In genomic region chr6:154485784-154486183, GRCh38 we compare ENCODE assay signal across 26 cellular contexts. TPM values are rescaled to one million over a fixed set of nuclear protein-coding genes. Genes with fewer than 3 reads are reported as not detected.
DNase-seq lines count a peak whose midpoint lies in the region; ATAC-seq and TF ChIP-seq lines count a peak whose summit lies in the region.
"Had no signal": no experiment of that assay in that cellular context is flagged by ENCODE, and none has a peak within 500 bp of the region (broad histone marks: within the 10 kb centered on the region; RNA-seq: fewer than 3 reads in every experiment).

No MANE protein-coding gene starts in this region.

- H3K4me3 ChIP-seq in HCT116 (replicated peaks in 1 of 2; ENCODE audit: low read depth in 1 of 2, low read length in 2 of 2): no peak overlapping the region
- no peak overlapping the region for H3K4me3 ChIP-seq in colonic mucosa
- H3K4me3 ChIP-seq in mucosa of descending colon: no peak overlapping the region
- no peak overlapping the region for H3K4me3 ChIP-seq in CD8-positive, alpha-beta memory T cell (ENCODE audit: low read length)
- H3K4me3 ChIP-seq: lung, prostate gland, smooth muscle cell, testis had no signal

- no peak for TF ChIP-seq POLR2A in HCT116 (IDR thresholded peaks at IDR 0.05; ENCODE audit: borderline replicate concordance, extremely low read depth, insufficient read depth, insufficient read length)

- H2AFZ ChIP-seq in HCT116 (ENCODE audit: low read depth, low read length, poor library complexity, severe bottlenecking): no peak overlapping the region

- H3K9me3 Mint-ChIP-seq in CD8-positive, alpha-beta memory T cell: no peaks in the 10 kb centered on the region
- H3K9me3 Mint-ChIP-seq: activated T-cell treated with anti-CD3 and anti-CD28 coated beads, Interleukin-2, amount 50 U/mL, for 24 hours; CD4-positive, alpha-beta T cell had no signal

- no peaks in the 10 kb centered on the region for H3K4me1 Mint-ChIP-seq in CD8-positive, alpha-beta memory T cell
- H3K4me1 Mint-ChIP-seq: stimulated activated naive B cell treated with anti-CD40 and anti-IgM and Interleukin-4, amounts not matched to agents 10 μg/mL and 1 μg/mL and 100 μg/mL, for 72 hours had no signal

- H3K4me2 ChIP-seq in HCT116 (ENCODE audit: low read length): no peak overlapping the region
- H3K4me2 ChIP-seq: smooth muscle cell had no signal

- H3K4me3 Mint-ChIP-seq in CD8-positive, alpha-beta memory T cell: no peak overlapping the region
- H3K4me3 Mint-ChIP-seq: activated T-cell treated with anti-CD3 and anti-CD28 coated beads, Interleukin-2, amount 50 U/mL, for 24 hours; CD4-positive, alpha-beta T cell; stimulated activated naive B cell treated with anti-CD40 and anti-IgM and Interleukin-4, amounts not matched to agents 10 μg/mL and 1 μg/mL and 100 μg/mL, for 72 hours had no signal

- no peaks in the 10 kb centered on the region for H4K20me1 ChIP-seq in HCT116 (ENCODE audit: insufficient read depth)

- H3K9me2 ChIP-seq in HCT116 (ENCODE audit: insufficient read depth): no peaks in the 10 kb centered on the region

- DNase-seq in HCT116 (ENCODE audit: low read depth, low spot score) (no peak), NCI-H69 (lab: John Stamatoyannopoulos, UW) (peak; percentile 31), colonic mucosa (peak; percentile 79), mucosa of descending colon (peak in 2 of 3 donors; percentile 48 to 84), D341Med (ENCODE audit: low spot score) (no peak), ACHN (no peak)
- no peak for DNase-seq in CD8-positive, alpha-beta memory T cell
- DNase-seq: activated CD4-positive, CD25-positive, alpha-beta regulatory T cell treated with anti-CD3 and anti-CD28 coated beads, Interleukin-2, amount 50 U/mL, for 72 hours; activated naive CD4-positive, alpha-beta T cell treated with Interleukin-2 at 50 U/mL for 16 hours; activated T-cell treated with anti-CD3 and anti-CD28 coated beads, Interleukin-2, amount 50 U/mL, for 24 hours; amniotic stem cell; CD4-positive, alpha-beta T cell; dermis blood vessel endothelial cell; DMS79; foreskin melanocyte; hypothalamus; NCI-H1436 treated with DMSO at 0.1 percent for 48 hours; NCI-H510A treated with DMSO at 0.1 percent for 48 hours; RPMI8226; stimulated activated CD4-positive, alpha-beta T cell treated with anti-CD3 and anti-CD28 coated beads, Interleukin-2, amount 100 ng/mL, for 48 hours; stimulated activated naive B cell treated with anti-CD40 and anti-IgM and Interleukin-4, amounts not matched to agents 10 μg/mL and 1 μg/mL and 100 μg/mL, for 72 hours; testis had no signal

- H3K9ac ChIP-seq in HCT116 (ENCODE audit: low read length): no peak overlapping the region
- peak overlapping the region in 1 of 2 donors; percentile 23 for H3K9ac ChIP-seq in colonic mucosa (ENCODE audit: low read depth in 2 of 2, low read length in 2 of 2)

- POLR2A ChIA-PET in HCT116 (lab: Charles Lee): no interaction called here
- POLR2A ChIA-PET in CD8-positive, alpha-beta memory T cell (lab: Charles Lee): no interaction called here

- H3K9me3 ChIP-seq in HCT116 (ENCODE audit: control insufficient read depth in 1 of 2, insufficient read depth in 1 of 2, low read depth in 1 of 2, low read length in 2 of 2) (no peaks in the 10 kb centered on the region), colonic mucosa (no peaks in the 10 kb centered on the region), mucosa of descending colon (no peaks in the 10 kb centered on the region)
- H3K9me3 ChIP-seq in CD8-positive, alpha-beta memory T cell (ENCODE audit: low read length): no peaks in the 10 kb centered on the region
- H3K9me3 ChIP-seq: prostate gland, testis had no signal

- peaks cover 14 to 15% of the 10 kb centered on the region in 2 donors for H3K27me3 Mint-ChIP-seq in CD8-positive, alpha-beta memory T cell
- H3K27me3 Mint-ChIP-seq: CD4-positive, alpha-beta T cell; stimulated activated naive B cell treated with anti-CD40 and anti-IgM and Interleukin-4, amounts not matched to agents 10 μg/mL and 1 μg/mL and 100 μg/mL, for 72 hours had no signal

- 0 out of 2 replicates have a peak, but pooled peaks have one; percentile 28 for ATAC-seq in HCT116
- peak; percentile 93 for ATAC-seq in mucosa of descending colon
- ATAC-seq in HG03521 (IDR thresholded peaks at IDR 0.05; ENCODE audit: unreplicated experiment): no peak
- ATAC-seq: stimulated activated naive B cell treated with anti-CD40 and anti-IgM and Interleukin-4, amounts not matched to agents 10 μg/mL and 1 μg/mL and 100 μg/mL, for 72 hours had no signal

- RAD21 ChIA-PET in HCT116 (lab: Charles Lee; ENCODE audit: low non-redundant PET in 1 of 2, low total read pairs in 2 of 2, uncharacterized antibody in 2 of 2, unreplicated experiment in 2 of 2): no interaction called here

- intact Hi-C loops in HCT116 (cut with micrococcal nuclease): no loop called here
- intact Hi-C loops in colonic mucosa (cut with DNase I): no loop called here
- intact Hi-C loops in mucosa of descending colon (cut with DNase I, micrococcal nuclease): no loop called here

- H3K27me3 ChIP-seq in HCT116 (ENCODE audit: insufficient read depth, low read length) (no peaks in the 10 kb centered on the region), colonic mucosa (no peaks in the 10 kb centered on the region)
- H3K27me3 ChIP-seq in CD8-positive, alpha-beta memory T cell (ENCODE audit: insufficient read depth, low read length, poor library complexity, severe bottlenecking): no peaks in the 10 kb centered on the region
- H3K27me3 ChIP-seq: testis had no signal

- TF ChIP-seq RAD21 in HCT116 (IDR thresholded peaks at IDR 0.05; ENCODE audit: low read depth): no peak

- H3K79me2 ChIP-seq in HCT116 (ENCODE audit: insufficient read depth, low read length): peaks cover 19% of the 10 kb centered on the region

- TF ChIP-seq CTCF in HCT116 (IDR thresholded peaks at IDR 0.05 in 2 of 3, conservative IDR thresholded peaks at IDR 0.05 in 1 of 3; ENCODE audit: borderline replicate concordance in 1 of 3, insufficient read depth in 1 of 3, low read depth in 2 of 3, low read length in 2 of 3) (no peak), colonic mucosa (IDR thresholded peaks at IDR 0.05) (no peak), mucosa of descending colon (IDR thresholded peaks at IDR 0.05) (no peak)

- CTCF ChIA-PET in HCT116 (lab: Charles Lee): no interaction called here
- CTCF ChIA-PET in CD8-positive, alpha-beta memory T cell (lab: Charles Lee): interaction anchor here (1.1 kb wide), 1 partner anchor 53 kb away, joined by 3 read pairs; no protein-coding TSS in a partner anchor

- H3K36me3 ChIP-seq in HCT116 (ENCODE audit: control insufficient read depth in 1 of 2, insufficient read depth in 2 of 2, low read length in 2 of 2) (no peaks in the 10 kb centered on the region), colonic mucosa (no peaks in the 10 kb centered on the region), mucosa of descending colon (ENCODE audit: low read depth) (no peaks in the 10 kb centered on the region)
- no peaks in the 10 kb centered on the region for H3K36me3 ChIP-seq in CD8-positive, alpha-beta memory T cell (ENCODE audit: insufficient read depth, low read length)
- H3K36me3 ChIP-seq: prostate gland had no signal

- in situ Hi-C loops in ACHN (cut with HindIII; ENCODE audit: low pct_ligation_motif_present, low pct_unique_long_range_greater_than_20kb, low sequenced_read_pairs): no loop called here

- no TSS peak for BruUV-seq in HCT116 (replicated peaks; lab: Mats Ljungman, UMichigan)

- H3K4me1 ChIP-seq in HCT116 (ENCODE audit: control insufficient read depth in 1 of 2, insufficient read depth in 2 of 2, low read length in 2 of 2) (peaks cover 17 to 29% of the 10 kb centered on the region in 2 experiments), colonic mucosa (peaks cover 3% of the 10 kb centered on the region), mucosa of descending colon (ENCODE audit: low read depth) (peaks cover 8% of the 10 kb centered on the region)
- no peaks in the 10 kb centered on the region for H3K4me1 ChIP-seq in CD8-positive, alpha-beta memory T cell (ENCODE audit: insufficient read depth, low read length)

- H3K27ac Mint-ChIP-seq in CD8-positive, alpha-beta memory T cell: no peak overlapping the region
- H3K27ac Mint-ChIP-seq: activated T-cell treated with anti-CD3 and anti-CD28 coated beads, Interleukin-2, amount 50 U/mL, for 24 hours; CD4-positive, alpha-beta T cell; stimulated activated naive B cell treated with anti-CD40 and anti-IgM and Interleukin-4, amounts not matched to agents 10 μg/mL and 1 μg/mL and 100 μg/mL, for 72 hours had no signal

- H3K27ac ChIP-seq in HCT116 (ENCODE audit: low read depth, low read length): no peak overlapping the region
- peak overlapping the region; percentile 8 for H3K27ac ChIP-seq in colonic mucosa
- H3K27ac ChIP-seq in CD8-positive, alpha-beta memory T cell (ENCODE audit: low read depth, low read length): no peak overlapping the region
- H3K27ac ChIP-seq: prostate gland had no signal

- no peaks in the 10 kb centered on the region for H3K36me3 Mint-ChIP-seq in CD8-positive, alpha-beta memory T cell
- H3K36me3 Mint-ChIP-seq: stimulated activated naive B cell treated with anti-CD40 and anti-IgM and Interleukin-4, amounts not matched to agents 10 μg/mL and 1 μg/mL and 100 μg/mL, for 72 hours had no signal

TF ChIP-seq in HCT116, 20 proteins besides CTCF, POLR2A, EP300 and RAD21 (continues in another document):
- no peak for TF ChIP-seq JUND (IDR thresholded peaks at IDR 0.05)
- no peak for TF ChIP-seq POLR2AphosphoS5 (IDR thresholded peaks at IDR 0.05; ENCODE audit: low read depth, low read length)
- no peak for TF ChIP-seq SIN3A (IDR thresholded peaks at IDR 0.05; ENCODE audit: low read depth)
- TF ChIP-seq ELF1 (IDR thresholded peaks at IDR 0.05; ENCODE audit: borderline replicate concordance, low read depth): no peak
- TF ChIP-seq SRF (IDR thresholded peaks at IDR 0.05; ENCODE audit: low read depth): no peak
- no peak for TF ChIP-seq ZBTB33 (IDR thresholded peaks at IDR 0.05; ENCODE audit: extremely low read depth, insufficient replicate concordance, low read length)

RNA-seq across cellular contexts. Expression of gene CNKSR3, which starts 24.7 kb away (rescaled TPM):
- total RNA-seq in HCT116 (2021; ENCODE audit: unreplicated experiment) (15.4 TPM), colonic mucosa (10 to 100 TPM; 13.1 to 31.5 TPM), mucosa of descending colon (10 to 100 TPM; 16.5 to 39.0 (median 33.6) TPM)
- 5.6 and 6.7 TPM in 2 replicates for polyA plus RNA-seq in HCT116 (2012)
- under 1 TPM; 0.50 to 0.62 TPM for total RNA-seq in CD8-positive, alpha-beta memory T cell
- not detected for polyA plus RNA-seq in CD8-positive, alpha-beta memory T cell

Comparison
In these comparisons a context has a peak if more than half of its experiments do, and no peak if none do; other contexts are left out.
1. DNase-seq: peak in NCI-H69 (single experiment), colonic mucosa (single experiment) and mucosa of descending colon (2 of 3); none in HCT116 (single experiment), D341Med (single experiment), CD8-positive, alpha-beta memory T cell (0 of 5) and ACHN (single experiment).
2. RNA of gene CNKSR3, which starts 24.7 kb away (total RNA-seq): 16.5 to 39.0 TPM in mucosa of descending colon, 13.1 to 31.5 TPM in colonic mucosa and 15.4 TPM in HCT116 (single experiment); 0.50 to 0.62 TPM in CD8-positive, alpha-beta memory T cell; every median in the first group is over 4 times any median in the second.